19 cellular contexts compared by ENCODE assay signal in genomic region chr20:11499235-11499634, GRCh38.
"Had no signal": no experiment of that assay in that cellular context is flagged by ENCODE, and none has a peak within 500 bp of the region (broad histone marks: within the 10 kb centered on the region; RNA-seq: fewer than 3 reads in every experiment).

No MANE protein-coding gene starts in this region.

- DNase-seq: activated CD4-positive, alpha-beta T cell treated with anti-CD3 and anti-CD28 coated beads, Interleukin-2, amount 10 ng/mL, durations not matched to agents 24 days and 14 days; activated CD4-positive, CD25-positive, alpha-beta regulatory T cell; activated CD8-positive, alpha-beta memory T cell treated with anti-CD3 and anti-CD28 coated beads, Interleukin-2, amount 50 U/mL, for 48 hours; activated CD8-positive, alpha-beta T cell treated with anti-CD3 and anti-CD28 coated beads, Interleukin-2, amount 10 ng/mL, durations not matched to agents 7 days and 5 days; activated naive CD4-positive, alpha-beta T cell; activated naive CD8-positive, alpha-beta T cell treated with anti-CD3 and anti-CD28 coated beads, Interleukin-2, amount 10 ng/mL, durations not matched to agents 7 days and 5 days; activated T-cell treated with anti-CD3 and anti-CD28 coated beads, Interleukin-2, amount 50 U/mL, for 72 hours; anterior cingulate cortex; cerebellar nuclear complex; effector memory CD4-positive, alpha-beta T cell; nucleus accumbens; right cardiac atrium; small intestine; stimulated activated naive CD8-positive, alpha-beta T cell treated with anti-CD3 and anti-CD28 coated beads, Interleukin-15, Interleukin-2, amounts not matched to agents 100 U/mL and 50 U/mL, for 24 hours; T-helper 2 cell; transverse colon had no signal

- ATAC-seq: activated CD8-positive, alpha-beta T cell treated with anti-CD3 and anti-CD28 coated beads, Interleukin-2, amount 10 ng/mL, durations not matched to agents 7 days and 5 days; activated T-cell treated with anti-CD3 and anti-CD28 coated beads, Interleukin-2, amount 50 U/mL, for 72 hours; gastroesophageal sphincter; right cardiac atrium; stimulated activated naive CD8-positive, alpha-beta T cell treated with anti-CD3 and anti-CD28 coated beads, Interleukin-15, Interleukin-2, amounts not matched to agents 100 U/mL and 50 U/mL, for 24 hours had no signal

- H3K9me3 ChIP-seq: gastroesophageal sphincter, transverse colon had no signal

- FAIRE-seq: small intestine, TTC549 had no signal

- H3K4me1 ChIP-seq: gastroesophageal sphincter, transverse colon had no signal

- H3K27ac ChIP-seq: epithelial cell of prostate, gastroesophageal sphincter, transverse colon had no signal

- H3K36me3 ChIP-seq: gastroesophageal sphincter, transverse colon had no signal

- H3K4me3 ChIP-seq: gastroesophageal sphincter, transverse colon had no signal

- H3K27me3 ChIP-seq: gastroesophageal sphincter, transverse colon had no signal
